8 cellular contexts compared by ENCODE assay signal in genomic region chr6:30690403-30691207, GRCh38. TPM values are rescaled to one million over a fixed set of nuclear protein-coding genes. Genes with fewer than 3 reads are reported as not detected.
DNase-seq lines count a peak whose midpoint lies in the region; ATAC-seq and TF ChIP-seq lines count a peak whose summit lies in the region.

Gene NRM, minus strand, starts transcription at chr6:30690984. Its CDS starts 10 bp downstream, at chr6:30690974.

- peak within 1 kb of the TSS; percentile 91 to 100 (median 99); a peak in 21 of 22 replicates for H3K27ac ChIP-seq in BLaER1 treated with 17β-estradiol and CSF1 and Interleukin-3, amounts not matched to agents 10 nM and 100 nM
- H3K27ac ChIP-seq in SK-N-MC = peak within 1 kb of the TSS; percentile 27; the same call in 1 of the 2 replicates
- H3K27ac ChIP-seq in neural progenitor cell = peak within 1 kb of the TSS; percentile 84
- H3K27ac ChIP-seq in suprapubic skin = peak within 1 kb of the TSS; percentile 98

- H3K9me3 Mint-ChIP-seq in activated naive CD4-positive, alpha-beta T cell treated with anti-CD3 and anti-CD28 coated beads for 36 hours = no peaks in the 10 kb centered on the region
- H3K9me3 Mint-ChIP-seq in neural progenitor cell = no peaks in the 10 kb centered on the region

- no peaks in the 10 kb centered on the region for H3K9me3 ChIP-seq in BLaER1 treated with 17β-estradiol and CSF1 and Interleukin-3, amounts not matched to agents 10 nM and 100 nM (replicated peaks in 1 of 11)
- H3K9me3 ChIP-seq in SK-N-MC (ENCODE audit: low read depth, low read length) (no peaks in the 10 kb centered on the region), neural progenitor cell (ENCODE audit: low read depth) (no peaks in the 10 kb centered on the region), suprapubic skin (no peaks in the 10 kb centered on the region)

- H3K27me3 ChIP-seq in BLaER1 treated with 17β-estradiol and CSF1 and Interleukin-3, amounts not matched to agents 10 nM and 100 nM = no peaks in the 10 kb centered on the region
- H3K27me3 ChIP-seq in neural progenitor cell = no peaks in the 10 kb centered on the region
- no peaks in the 10 kb centered on the region for H3K27me3 ChIP-seq in suprapubic skin

- TF ChIP-seq POLR2A in suprapubic skin (IDR thresholded peaks at IDR 0.05) = no peak

- TF ChIP-seq CTCF in neural progenitor cell (IDR thresholded peaks at IDR 0.05) = no peak
- no peak for TF ChIP-seq CTCF in suprapubic skin (IDR thresholded peaks at IDR 0.05)

- H3K4me3 Mint-ChIP-seq in activated naive CD4-positive, alpha-beta T cell treated with anti-CD3 and anti-CD28 coated beads for 36 hours = peak within 1 kb of the TSS; percentile 99
- peak within 1 kb of the TSS; percentile 95 for H3K4me3 Mint-ChIP-seq in neural progenitor cell

- ATAC-seq in GM21515 (IDR thresholded peaks at IDR 0.05; ENCODE audit: unreplicated experiment) = peak; percentile 31

- DNase-seq in NCI-H1048 (lab: John Stamatoyannopoulos, UW) (peak; percentile 72), SK-N-MC (ENCODE audit: low read depth, low spot score) (no peak), foreskin melanocyte (peak; percentile 82), neural progenitor cell (ENCODE audit: low spot score) (peak; percentile 94), suprapubic skin (ENCODE audit: low spot score in 2 of 2) (peak; percentile 92)
- DNase-seq in activated naive CD4-positive, alpha-beta T cell treated with anti-CD3 and anti-CD28 coated beads for 36 hours = peak; percentile 79

- H3K4me3 ChIP-seq in BLaER1 treated with 17β-estradiol and CSF1 and Interleukin-3, amounts not matched to agents 10 nM and 100 nM = peak within 1 kb of the TSS; percentile 83 to 100 (median 96)
- peak within 1 kb of the TSS; percentile 93 for H3K4me3 ChIP-seq in SK-N-MC
- peak within 1 kb of the TSS; percentile 76 for H3K4me3 ChIP-seq in neural progenitor cell
- peak within 1 kb of the TSS; percentile 54 for H3K4me3 ChIP-seq in suprapubic skin

- CTCF ChIA-PET in activated naive CD4-positive, alpha-beta T cell treated with anti-CD3 and anti-CD28 coated beads for 36 hours (lab: Charles Lee) = interaction anchor here (0.6 to 2.1 kb wide), 6 partner anchors 10 to 38 kb away, joined by 3 to 12 read pairs (median 6); no protein-coding TSS in a partner anchor

- no peak for TF ChIP-seq EP300 in suprapubic skin (IDR thresholded peaks at IDR 0.05)

- peaks cover 36% of the 10 kb centered on the region for H3K79me2 ChIP-seq in neural progenitor cell (ENCODE audit: low read depth)

- peak within 1 kb of the TSS; percentile 97 to 100 (median 99) for H3K4me2 ChIP-seq in BLaER1 treated with 17β-estradiol and CSF1 and Interleukin-3, amounts not matched to agents 10 nM and 100 nM
- peak within 1 kb of the TSS; percentile 88 for H3K4me2 ChIP-seq in neural progenitor cell

- peaks cover 35% of the 10 kb centered on the region for H3K4me1 Mint-ChIP-seq in activated naive CD4-positive, alpha-beta T cell treated with anti-CD3 and anti-CD28 coated beads for 36 hours (ENCODE audit: low read depth)
- peaks cover 49% of the 10 kb centered on the region for H3K4me1 Mint-ChIP-seq in neural progenitor cell

- intact Hi-C loops in activated naive CD4-positive, alpha-beta T cell treated with anti-CD3 and anti-CD28 coated beads for 36 hours (cut with micrococcal nuclease) = no loop called here

- H3K27me3 Mint-ChIP-seq in activated naive CD4-positive, alpha-beta T cell treated with anti-CD3 and anti-CD28 coated beads for 36 hours (ENCODE audit: low read depth) = no peaks in the 10 kb centered on the region
- peaks cover 5% of the 10 kb centered on the region for H3K27me3 Mint-ChIP-seq in neural progenitor cell (ENCODE audit: insufficient read depth, low read depth)

- H3K4me1 ChIP-seq in BLaER1 treated with 17β-estradiol and CSF1 and Interleukin-3, amounts not matched to agents 10 nM and 100 nM = peaks cover 35 to 48% (median 39%) of the 10 kb centered on the region in 10 experiments
- H3K4me1 ChIP-seq in neural progenitor cell (peaks cover 30% of the 10 kb centered on the region), suprapubic skin (peaks cover 44% of the 10 kb centered on the region)

- peaks cover 2 to 8% (median 3%) of the 10 kb centered on the region in 11 experiments; a peak in 12 of 22 replicates for H4K20me1 ChIP-seq in BLaER1 treated with 17β-estradiol and CSF1 and Interleukin-3, amounts not matched to agents 10 nM and 100 nM
- H4K20me1 ChIP-seq in neural progenitor cell (ENCODE audit: low read depth) = no peaks in the 10 kb centered on the region

- H3K27ac Mint-ChIP-seq in activated naive CD4-positive, alpha-beta T cell treated with anti-CD3 and anti-CD28 coated beads for 36 hours = peak within 1 kb of the TSS; percentile 91
- peak within 1 kb of the TSS; percentile 94 for H3K27ac Mint-ChIP-seq in neural progenitor cell

- H3K9ac ChIP-seq in BLaER1 treated with 17β-estradiol and CSF1 and Interleukin-3, amounts not matched to agents 10 nM and 100 nM = peak within 1 kb of the TSS; percentile 91 to 100 (median 99)
- peak within 1 kb of the TSS; percentile 80 for H3K9ac ChIP-seq in SK-N-MC (ENCODE audit: insufficient read length)
- H3K9ac ChIP-seq in neural progenitor cell = peak within 1 kb of the TSS; percentile 8

- H3K36me3 Mint-ChIP-seq in activated naive CD4-positive, alpha-beta T cell treated with anti-CD3 and anti-CD28 coated beads for 36 hours (ENCODE audit: low read depth) = peaks cover 14% of the 10 kb centered on the region
- peaks cover 6% of the 10 kb centered on the region for H3K36me3 Mint-ChIP-seq in neural progenitor cell

- peak within 1 kb of the TSS; percentile 89 for H2AFZ ChIP-seq in neural progenitor cell (replicated peaks)

- under 1% methylated on average over 40 of the region's 40 CpGs for WGBS in suprapubic skin

- peaks cover 0 to 3% (median 1%) of the 10 kb centered on the region in 11 experiments; a peak in 14 of 22 replicates for H3K36me3 ChIP-seq in BLaER1 treated with 17β-estradiol and CSF1 and Interleukin-3, amounts not matched to agents 10 nM and 100 nM
- no peaks in the 10 kb centered on the region for H3K36me3 ChIP-seq in SK-N-MC (ENCODE audit: insufficient read depth, low read length)
- H3K36me3 ChIP-seq in neural progenitor cell = no peaks in the 10 kb centered on the region
- H3K36me3 ChIP-seq in suprapubic skin = no peaks in the 10 kb centered on the region

- peaks cover 43% of the 10 kb centered on the region for H3F3A ChIP-seq in neural progenitor cell (ENCODE audit: low read depth)

RNA-seq across cellular contexts. Expression of gene NRM, which starts in this region (rescaled TPM):
- total RNA-seq in activated naive CD4-positive, alpha-beta T cell treated with anti-CD3 and anti-CD28 coated beads for 36 hours = 10 to 100 TPM; 31.0 to 32.0 TPM
- 12.4 and 38.3 TPM in 2 replicates for total RNA-seq in neural progenitor cell (ENCODE audit: low replicate concordance)
- 1 to 10 TPM; 2.3 to 9.0 (median 6.8) TPM for total RNA-seq in suprapubic skin

Comparison
In these comparisons a context has a peak if more than half of its experiments do, and no peak if none do; other contexts are left out.
1. H3K27ac ChIP-seq: peak in every context shown above with its lines; median percentile 99 in BLaER1 treated with 17β-estradiol and CSF1 and Interleukin-3, amounts not matched to agents 10 nM and 100 nM; 98 in suprapubic skin; 84 in neural progenitor cell; 27 in SK-N-MC.
2. H3K9ac ChIP-seq: peak in every context shown above with its lines; median percentile 99 in BLaER1 treated with 17β-estradiol and CSF1 and Interleukin-3, amounts not matched to agents 10 nM and 100 nM; 80 in SK-N-MC; 8 in neural progenitor cell.